Comparison of ENCODE assay signal across 18 cellular contexts in genomic region chr2:182826051-182826450, GRCh38. TPM values are rescaled to one million over a fixed set of nuclear protein-coding genes. Genes with fewer than 3 reads are reported as not detected.
DNase-seq lines count a peak whose midpoint lies in the region; TF ChIP-seq lines count a peak whose summit lies in the region.
"Had no signal": no experiment of that assay in that cellular context is flagged by ENCODE, and none has a peak within 500 bp of the region (broad histone marks: within the 10 kb centered on the region; RNA-seq: fewer than 3 reads in every experiment).

No MANE protein-coding gene starts in this region.

- intact Hi-C loops in A673 (cut with micrococcal nuclease; ENCODE audit: unreplicated experiment) (no loop called here), colonic mucosa (cut with DNase I) (no loop called here)

- no TSS peak for BruUV-seq in A673 (replicated peaks; lab: Mats Ljungman, UMichigan)

- no peaks in the 10 kb centered on the region for H3K27me3 Mint-ChIP-seq in mesothelial cell of epicardium (ENCODE audit: low read depth)

- no peaks in the 10 kb centered on the region for H3K27me3 ChIP-seq in A673 (replicated peaks; ENCODE audit: insufficient read depth, low read depth, low read length, poor library complexity)
- no peaks in the 10 kb centered on the region for H3K27me3 ChIP-seq in HUES64 (ENCODE audit: insufficient read depth, low read length)
- no peaks in the 10 kb centered on the region for H3K27me3 ChIP-seq in colonic mucosa

- no peaks in the 10 kb centered on the region for H3K36me3 ChIP-seq in A673 (ENCODE audit: insufficient read depth, low read length, poor library complexity, severe bottlenecking)
- H3K36me3 ChIP-seq in HUES64 (ENCODE audit: insufficient read depth, low read length) = no peaks in the 10 kb centered on the region
- H3K36me3 ChIP-seq in colonic mucosa = no peaks in the 10 kb centered on the region
- H3K36me3 ChIP-seq: HAP-1 had no signal

- 85% methylated on average over 1 of the region's 1 CpG for WGBS in HUES64

- H3K4me1 ChIP-seq in A673 (ENCODE audit: insufficient read depth, low read length, poor library complexity, severe bottlenecking) = peaks cover 21% of the 10 kb centered on the region
- H3K4me1 ChIP-seq in HUES64 (ENCODE audit: insufficient read depth, low read length) = peaks cover 18% of the 10 kb centered on the region
- H3K4me1 ChIP-seq in colonic mucosa = no peaks in the 10 kb centered on the region

- H3K4me1 Mint-ChIP-seq in mesothelial cell of epicardium = peaks cover 63% of the 10 kb centered on the region
- H3K4me1 Mint-ChIP-seq: CD14-positive monocyte had no signal

- POLR2A ChIA-PET in A673 (lab: Charles Lee; ENCODE audit: low non-redundant PET) = no interaction called here

- H3K4me3 ChIP-seq in A673 (ENCODE audit: low read depth, low read length, poor library complexity, severe bottlenecking) = no peak overlapping the region
- H3K4me3 ChIP-seq in HUES64 (ENCODE audit: low read length) = no peak overlapping the region
- no peak overlapping the region for H3K4me3 ChIP-seq in colonic mucosa
- H3K4me3 ChIP-seq: HAP-1, K562 had no signal

- no peaks in the 10 kb centered on the region for H3K9me3 Mint-ChIP-seq in mesothelial cell of epicardium

- TF ChIP-seq CTCF in A673 (conservative IDR thresholded peaks at IDR 0.05; ENCODE audit: low read depth, low read length) (no peak), mesothelial cell of epicardium (IDR thresholded peaks at IDR 0.05; ENCODE audit: unreplicated experiment) (no peak), GM20000 (IDR thresholded peaks at IDR 0.05; ENCODE audit: extremely low read depth, missing control alignments) (no peak), colonic mucosa (IDR thresholded peaks at IDR 0.05) (no peak)

- peak overlapping the region; percentile 59 for H3K27ac Mint-ChIP-seq in mesothelial cell of epicardium
- H3K27ac Mint-ChIP-seq: CD14-positive monocyte had no signal

- H3K9ac ChIP-seq in HUES64 (ENCODE audit: low read depth, low read length) = no peak overlapping the region
- no peak overlapping the region for H3K9ac ChIP-seq in colonic mucosa (ENCODE audit: low read depth in 2 of 2, low read length in 2 of 2)

- CTCF ChIA-PET in A673 (lab: Charles Lee) = no interaction called here

- H3K4me3 Mint-ChIP-seq in mesothelial cell of epicardium = no peak overlapping the region
- H3K4me3 Mint-ChIP-seq: CD14-positive monocyte had no signal

- no peak overlapping the region for H3K27ac ChIP-seq in A673 (ENCODE audit: low read depth, low read length, poor library complexity, severe bottlenecking)
- H3K27ac ChIP-seq in HUES64 (ENCODE audit: low read depth, low read length) = peak overlapping the region; percentile 23; the same call in 1 of the 2 replicates
- H3K27ac ChIP-seq in colonic mucosa = no peak overlapping the region

- DNase-seq in A673 (ENCODE audit: low spot score) (peak; percentile 58), NCI-H82 (lab: John Stamatoyannopoulos, UW) (peak; percentile 22), mesothelial cell of epicardium (ENCODE audit: low spot score in 2 of 2, unreplicated experiment in 2 of 2) (no peak), GM20000 (ENCODE audit: low spot score) (no peak), colonic mucosa (no peak)
- no peak for DNase-seq in activated naive CD4-positive, alpha-beta T cell treated with anti-CD3 and anti-CD28 coated beads, Interleukin-2, amount 50 U/mL, for 16 hours
- DNase-seq: ACHN, AML-193, COR-L47, DMS153, MV-4-11, NCI-H146 had no signal

- H3K36me3 Mint-ChIP-seq in mesothelial cell of epicardium = no peaks in the 10 kb centered on the region
- H3K36me3 Mint-ChIP-seq: CD14-positive monocyte had no signal

- H3K9me3 ChIP-seq in A673 (ENCODE audit: low read depth, low read length, poor library complexity, severe bottlenecking) = no peaks in the 10 kb centered on the region
- H3K9me3 ChIP-seq in HUES64 (ENCODE audit: insufficient read depth, low read depth, low read length) = no peaks in the 10 kb centered on the region
- no peaks in the 10 kb centered on the region for H3K9me3 ChIP-seq in colonic mucosa
- H3K9me3 ChIP-seq: HAP-1 had no signal

RNA-seq across cellular contexts. Expression of gene FRZB, which starts 40.4 kb away (rescaled TPM):
- total RNA-seq in A673 (2021) (1.8 and 3.6 TPM in 2 replicates), mesothelial cell of epicardium (12.1 to 13.0 TPM (median 12.6 TPM) in 3 replicates), colonic mucosa (10 to 100 TPM; 12.8 to 26.8 TPM)
- polyA plus RNA-seq in HUES64 (2013, experiment 1 of 2) = 10.8 TPM
- 13.6 TPM for polyA plus RNA-seq in HUES64 (2013, experiment 2 of 2)
- total RNA-seq: K562; SK-MEL-5; T-helper 1 cell treated with Interleukin-12 subunit alpha and Interleukin-12 subunit beta and Interleukin-4 antibody, amounts not matched to agents 30 ng/mL and 1 ng/mL, for 36 hours had no signal
- polyA plus RNA-seq: CD14-positive monocyte had no signal

Comparison
In these comparisons a context has a peak if more than half of its experiments do, and no peak if none do; other contexts are left out.
1. DNase-seq: peak in A673 (single experiment) and NCI-H82 (single experiment); none in mesothelial cell of epicardium (0 of 2), GM20000 (single experiment), colonic mucosa (single experiment) and activated naive CD4-positive, alpha-beta T cell treated with anti-CD3 and anti-CD28 coated beads, Interleukin-2, amount 50 U/mL, for 16 hours (single experiment).